10 cellular contexts compared by ENCODE assay signal in genomic region chr10:22344781-22345300, GRCh38. TPM values are rescaled to one million over a fixed set of nuclear protein-coding genes. Genes with fewer than 3 reads are reported as not detected.
A peak's percentile ranks its signal among the peaks of the same experiment; 100 is the strongest.
DNase-seq lines count a peak whose midpoint lies in the region; ATAC-seq, FAIRE-seq and TF ChIP-seq lines count a peak whose summit lies in the region.
"Had no signal": no experiment of that assay in that cellular context is flagged by ENCODE, and none has a peak within 500 bp of the region (broad histone marks: within the 10 kb centered on the region; RNA-seq: fewer than 3 reads in every experiment).

No MANE protein-coding gene starts in this region.

- no peak for TF ChIP-seq POLR2A in endothelial cell of umbilical vein (IDR thresholded peaks at IDR 0.05; ENCODE audit: low read depth, low read length)

- no peak overlapping the region for H3K23ac ChIP-seq in trophoblast cell (ENCODE audit: low read length)

- POLR2A ChIA-PET in endothelial cell of umbilical vein (lab: Charles Lee) = no interaction called here

- no peak for ATAC-seq in HG02623 (IDR thresholded peaks at IDR 0.05; ENCODE audit: unreplicated experiment)

- H4K91ac ChIP-seq in trophoblast cell (ENCODE audit: low read depth, low read length) = no peak overlapping the region

- H3K9ac ChIP-seq in endothelial cell of umbilical vein (replicated peaks; ENCODE audit: extremely low read depth, insufficient read depth, low read length) = no peak overlapping the region
- H3K9ac ChIP-seq in trophoblast cell (ENCODE audit: low read length) = no peak overlapping the region

- no peaks in the 10 kb centered on the region for H3K36me3 ChIP-seq in endothelial cell of umbilical vein (ENCODE audit: control insufficient read depth in 2 of 2, extremely low read depth in 1 of 2, insufficient read depth in 2 of 2, low read length in 2 of 2)
- H3K36me3 ChIP-seq in trophoblast cell (ENCODE audit: control insufficient read depth in 1 of 2, insufficient read depth in 2 of 2, low read length in 2 of 2) = no peaks in the 10 kb centered on the region

- H2AFZ ChIP-seq in endothelial cell of umbilical vein (ENCODE audit: low read depth, low read length) (no peak overlapping the region), trophoblast cell (ENCODE audit: insufficient read depth, low read length, poor library complexity) (peak overlapping the region; percentile 56)

- peaks cover 7% of the 10 kb centered on the region for H3K79me1 ChIP-seq in trophoblast cell (ENCODE audit: low read length)

- no peak overlapping the region for H4K8ac ChIP-seq in trophoblast cell (ENCODE audit: low read depth, low read length)

- WGBS in trophoblast cell (ENCODE audit: extremely low coverage, insufficient coverage, insufficient read length) = no CpG with 5 or more reads among the region's 26 CpGs

- intact Hi-C loops in endothelial cell of umbilical vein (cut with micrococcal nuclease) = loop anchor here (5.0 kb wide), 2 partner anchors 642 to 848 kb away; no protein-coding TSS in a partner anchor

- H2BK120ac ChIP-seq in trophoblast cell (ENCODE audit: insufficient read depth, low read length, poor library complexity) = no peak overlapping the region

- no peak overlapping the region for H3K4ac ChIP-seq in trophoblast cell (ENCODE audit: low read depth, low read length)

- peak; percentile 20 for DNase-seq in NCI-H69 (lab: John Stamatoyannopoulos, UW)
- no peak for DNase-seq in endothelial cell of umbilical vein (ENCODE audit: low read depth, low spot score)
- DNase-seq in trophoblast cell = no peak
- no peak for DNase-seq in NCI-H2171 treated with DMSO at 0.1 percent for 48 hours (lab: John Stamatoyannopoulos, UW)
- no peak for DNase-seq in occipital lobe (lab: John Stamatoyannopoulos, UW)
- DNase-seq: foreskin keratinocyte, Kasumi-1 had no signal

- no peak overlapping the region for H3K18ac ChIP-seq in trophoblast cell (ENCODE audit: low read length)

- no peak overlapping the region for H2BK12ac ChIP-seq in trophoblast cell (ENCODE audit: low read length)

- no peaks in the 10 kb centered on the region for H4K20me1 ChIP-seq in endothelial cell of umbilical vein (replicated peaks; ENCODE audit: control insufficient read depth, extremely low read depth, insufficient read depth, low read length)

- H3K9me1 ChIP-seq in endothelial cell of umbilical vein (replicated peaks; ENCODE audit: control insufficient read depth, extremely low read depth, insufficient read depth, low read length) = no peaks in the 10 kb centered on the region

- H3K79me2 ChIP-seq in endothelial cell of umbilical vein (ENCODE audit: control insufficient read depth, insufficient read depth, low read length) (no peaks in the 10 kb centered on the region), trophoblast cell (ENCODE audit: control insufficient read depth, insufficient read depth, low read length, poor library complexity) (peaks cover 5% of the 10 kb centered on the region)

- dilution Hi-C loops in endothelial cell of umbilical vein (cut with MboI; ENCODE audit: extremely low pct_ligation_motif_present, low sequenced_read_pairs) = no loop called here

- H3K4me2 ChIP-seq in endothelial cell of umbilical vein (ENCODE audit: insufficient read depth, low read length) (no peak overlapping the region), trophoblast cell (ENCODE audit: low read length) (peak overlapping the region; percentile 51)

- H3K27ac ChIP-seq in endothelial cell of umbilical vein (ENCODE audit: insufficient read depth, low read depth, low read length) (no peak overlapping the region), trophoblast cell (ENCODE audit: low read depth, low read length) (no peak overlapping the region)
- H3K27ac ChIP-seq: foreskin keratinocyte had no signal

- H4K12ac ChIP-seq in trophoblast cell (ENCODE audit: low read depth, low read length) = no peak overlapping the region

- H3K27me3 ChIP-seq in endothelial cell of umbilical vein (ENCODE audit: control insufficient read depth in 2 of 2, insufficient read depth in 2 of 2, low read length in 2 of 2) = peaks cover 59 to 85% of the 10 kb centered on the region in 2 experiments
- H3K27me3 ChIP-seq in trophoblast cell (ENCODE audit: insufficient read depth, low read length) = peaks cover 32% of the 10 kb centered on the region

- no peak overlapping the region for H3K14ac ChIP-seq in trophoblast cell (ENCODE audit: low read length)

- TF ChIP-seq CTCF in GM12875 (IDR thresholded peaks at IDR 0.05; ENCODE audit: borderline replicate concordance, insufficient read depth, low read depth, low read length) (no peak), endothelial cell of umbilical vein (IDR thresholded peaks at IDR 0.05; ENCODE audit: extremely low read depth in 1 of 2, insufficient read depth in 1 of 2, low read depth in 1 of 2, low read length in 2 of 2) (no peak)

- CTCF ChIA-PET in endothelial cell of umbilical vein (lab: Charles Lee) = interaction anchor here (0.7 kb wide), 1 partner anchor 31 kb away, joined by 3 read pairs; no protein-coding TSS in a partner anchor

- H3K4me1 ChIP-seq in endothelial cell of umbilical vein (ENCODE audit: control insufficient read depth, extremely low read depth, insufficient read depth, low read length) = peaks cover 11% of the 10 kb centered on the region
- peaks cover 10 to 12% of the 10 kb centered on the region in 2 experiments for H3K4me1 ChIP-seq in trophoblast cell (ENCODE audit: control insufficient read depth in 1 of 2, insufficient read depth in 2 of 2, low read length in 2 of 2)
- H3K4me1 ChIP-seq: foreskin keratinocyte had no signal

- no peak overlapping the region for H2AK5ac ChIP-seq in trophoblast cell (ENCODE audit: low read length)

- H3K9me3 ChIP-seq in endothelial cell of umbilical vein (replicated peaks; ENCODE audit: control insufficient read depth, insufficient read depth, low read length) = no peaks in the 10 kb centered on the region
- H3K9me3 ChIP-seq in trophoblast cell (ENCODE audit: insufficient read depth, low read depth, low read length) = peaks cover 11% of the 10 kb centered on the region

- H3K4me3 ChIP-seq in GM12875 (ENCODE audit: low read depth, low read length) (peak overlapping the region; percentile 47), endothelial cell of umbilical vein (replicated peaks in 1 of 3; ENCODE audit: insufficient read depth in 1 of 3, low read depth in 1 of 3, low read length in 3 of 3) (no peak overlapping the region), trophoblast cell (ENCODE audit: low read depth, low read length) (peak overlapping the region; percentile 39)

- H2BK5ac ChIP-seq in trophoblast cell (ENCODE audit: low read depth, low read length, poor library complexity) = no peak overlapping the region

- BruUV-seq in endothelial cell of umbilical vein (replicated peaks; lab: Mats Ljungman, UMichigan) = no TSS peak

- no peak for FAIRE-seq in endothelial cell of umbilical vein (lab: Jason Lieb, UNC)

TF ChIP-seq in endothelial cell of umbilical vein, 7 proteins besides CTCF, POLR2A, EP300 and RAD21:
- TF ChIP-seq MYC (IDR thresholded peaks at IDR 0.05; ENCODE audit: low read depth, low read length) (no peak), EZH2 (IDR thresholded peaks at IDR 0.05; ENCODE audit: borderline replicate concordance, low read depth, low read length, severe bottlenecking) (peak; percentile 97)

RNA-seq across cellular contexts. Expression of gene SPAG6, which starts 0.5 kb away (rescaled TPM):
- total RNA-seq in endothelial cell of umbilical vein (not detected in 2 replicates), occipital lobe (1.2 TPM)
- polyA plus RNA-seq in endothelial cell of umbilical vein = not detected in 2 replicates
- polyA plus RNA-seq in endothelial cell of umbilical vein (2011; cell fraction: cytosol; rRNA removed) = not detected in 2 replicates
- polyA plus RNA-seq in endothelial cell of umbilical vein (2011; cell fraction: nucleus; rRNA removed) = not detected in 2 replicates
- 0.09 TPM in 1 of 2 replicates, not detected in the other for polyA plus RNA-seq in endothelial cell of umbilical vein (2012)
- not detected in 2 replicates for polyA minus RNA-seq in endothelial cell of umbilical vein
- not detected for polyA minus RNA-seq in endothelial cell of umbilical vein (2011; cell fraction: cytosol; rRNA and poly(A)+ RNA removed)
- polyA minus RNA-seq in endothelial cell of umbilical vein (2011; cell fraction: nucleus; rRNA and poly(A)+ RNA removed) = not detected in 2 replicates
- not detected in 2 replicates for polyA plus RNA-seq in trophoblast cell (2013)
- total RNA-seq: foreskin keratinocyte, osteoblast had no signal
- polyA plus RNA-seq: foreskin keratinocyte had no signal

RNA-seq across cellular contexts. Expression of gene BMI1, which starts 23.9 kb away (rescaled TPM):
- total RNA-seq in endothelial cell of umbilical vein = 21.0 and 25.1 TPM in 2 replicates
- 12.0 and 13.0 TPM in 2 replicates for polyA plus RNA-seq in endothelial cell of umbilical vein
- 17.1 and 17.5 TPM in 2 replicates for polyA plus RNA-seq in endothelial cell of umbilical vein (2011; cell fraction: cytosol; rRNA removed)
- polyA plus RNA-seq in endothelial cell of umbilical vein (2011; cell fraction: nucleus; rRNA removed) = 31.3 and 34.0 TPM in 2 replicates
- polyA plus RNA-seq in endothelial cell of umbilical vein (2012) = 34.3 and 45.3 TPM in 2 replicates
- 53.9 and 91.8 TPM in 2 replicates for polyA minus RNA-seq in endothelial cell of umbilical vein
- polyA minus RNA-seq in endothelial cell of umbilical vein (2011; cell fraction: cytosol; rRNA and poly(A)+ RNA removed) = 21.7 TPM
- 11.4 and 17.4 TPM in 2 replicates for polyA minus RNA-seq in endothelial cell of umbilical vein (2011; cell fraction: nucleus; rRNA and poly(A)+ RNA removed)
- 10.1 and 10.3 TPM in 2 replicates for polyA plus RNA-seq in trophoblast cell (2013)
- total RNA-seq in occipital lobe = 138 TPM

RNA-seq across cellular contexts. Expression of gene COMMD3, which starts 28.7 kb away (rescaled TPM):
- total RNA-seq in endothelial cell of umbilical vein (48.9 and 49.8 TPM in 2 replicates), occipital lobe (58.6 TPM)
- polyA plus RNA-seq in endothelial cell of umbilical vein = 21.0 and 22.5 TPM in 2 replicates
- polyA plus RNA-seq in endothelial cell of umbilical vein (2011; cell fraction: cytosol; rRNA removed) = 33.2 and 40.0 TPM in 2 replicates
- 39.6 and 58.7 TPM in 2 replicates for polyA plus RNA-seq in endothelial cell of umbilical vein (2011; cell fraction: nucleus; rRNA removed)
- polyA plus RNA-seq in endothelial cell of umbilical vein (2012) = 36.5 and 60.6 TPM in 2 replicates
- polyA minus RNA-seq in endothelial cell of umbilical vein = 6.3 and 10.6 TPM in 2 replicates
- 3.5 TPM for polyA minus RNA-seq in endothelial cell of umbilical vein (2011; cell fraction: cytosol; rRNA and poly(A)+ RNA removed)
- 12.6 and 15.6 TPM in 2 replicates for polyA minus RNA-seq in endothelial cell of umbilical vein (2011; cell fraction: nucleus; rRNA and poly(A)+ RNA removed)
- polyA plus RNA-seq in trophoblast cell (2013) = 22.3 and 23.4 TPM in 2 replicates

Comparison
In these comparisons a context has a peak if more than half of its experiments do, and no peak if none do; other contexts are left out.
1. H3K4me3 ChIP-seq: peak in GM12875 (single experiment) and trophoblast cell (single experiment); none in endothelial cell of umbilical vein (0 of 3).